ENCODE assay signal across 1 cellular context in the genomic region with DNA sequence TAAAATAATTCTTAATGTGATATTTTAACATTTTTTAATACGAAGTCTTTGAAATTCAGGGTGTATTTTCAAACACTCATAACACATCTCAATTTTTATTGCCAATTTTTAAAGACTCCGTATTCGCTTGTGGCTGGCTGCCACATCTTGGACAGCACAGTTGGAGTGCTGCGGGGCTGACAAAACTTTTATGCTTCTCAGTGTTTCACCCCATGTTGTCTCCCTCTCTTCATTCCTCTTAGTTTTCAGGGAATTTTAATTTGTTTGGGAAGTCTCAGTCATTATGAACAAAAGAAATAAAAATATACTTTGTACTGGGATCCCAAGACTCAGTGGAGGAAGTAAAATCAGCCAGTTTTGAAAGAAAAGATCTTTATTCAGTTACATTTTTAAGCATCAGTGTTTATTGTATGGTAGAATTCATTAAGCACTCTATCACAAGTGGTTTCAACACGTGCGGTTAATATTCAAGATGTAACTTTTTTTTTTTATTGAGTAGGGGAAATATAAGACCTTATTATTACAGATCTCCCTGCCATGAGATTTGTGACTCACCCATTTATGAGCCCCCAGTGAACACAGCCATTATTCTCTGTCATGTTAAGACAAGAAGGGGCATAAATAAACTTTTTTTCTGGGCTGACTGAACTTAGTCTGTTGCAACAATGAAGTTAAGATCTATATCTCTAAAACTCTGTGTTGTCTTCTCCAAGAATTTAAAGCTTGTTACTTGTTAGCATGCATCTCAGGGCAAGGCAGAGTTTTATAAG.
TF ChIP-seq lines count a peak whose summit lies in the region.

No MANE protein-coding gene starts in this region.

TF ChIP-seq in SK-N-SH treated with all-trans-retinoic acid at 6 μM for 48 hours, 23 proteins besides CTCF, POLR2A, EP300 and RAD21 (continued from another document):
- TF ChIP-seq, protein P1, sequence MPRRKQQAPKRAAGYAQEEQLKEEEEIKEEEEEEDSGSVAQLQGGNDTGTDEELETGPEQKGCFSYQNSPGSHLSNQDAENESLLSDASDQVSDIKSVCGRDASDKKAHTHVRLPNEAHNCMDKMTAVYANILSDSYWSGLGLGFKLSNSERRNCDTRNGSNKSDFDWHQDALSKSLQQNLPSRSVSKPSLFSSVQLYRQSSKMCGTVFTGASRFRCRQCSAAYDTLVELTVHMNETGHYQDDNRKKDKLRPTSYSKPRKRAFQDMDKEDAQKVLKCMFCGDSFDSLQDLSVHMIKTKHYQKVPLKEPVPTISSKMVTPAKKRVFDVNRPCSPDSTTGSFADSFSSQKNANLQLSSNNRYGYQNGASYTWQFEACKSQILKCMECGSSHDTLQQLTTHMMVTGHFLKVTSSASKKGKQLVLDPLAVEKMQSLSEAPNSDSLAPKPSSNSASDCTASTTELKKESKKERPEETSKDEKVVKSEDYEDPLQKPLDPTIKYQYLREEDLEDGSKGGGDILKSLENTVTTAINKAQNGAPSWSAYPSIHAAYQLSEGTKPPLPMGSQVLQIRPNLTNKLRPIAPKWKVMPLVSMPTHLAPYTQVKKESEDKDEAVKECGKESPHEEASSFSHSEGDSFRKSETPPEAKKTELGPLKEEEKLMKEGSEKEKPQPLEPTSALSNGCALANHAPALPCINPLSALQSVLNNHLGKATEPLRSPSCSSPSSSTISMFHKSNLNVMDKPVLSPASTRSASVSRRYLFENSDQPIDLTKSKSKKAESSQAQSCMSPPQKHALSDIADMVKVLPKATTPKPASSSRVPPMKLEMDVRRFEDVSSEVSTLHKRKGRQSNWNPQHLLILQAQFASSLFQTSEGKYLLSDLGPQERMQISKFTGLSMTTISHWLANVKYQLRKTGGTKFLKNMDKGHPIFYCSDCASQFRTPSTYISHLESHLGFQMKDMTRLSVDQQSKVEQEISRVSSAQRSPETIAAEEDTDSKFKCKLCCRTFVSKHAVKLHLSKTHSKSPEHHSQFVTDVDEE (CRISPR knock-in tag; IDR thresholded peaks at IDR 0.05), result no peak
- TF ChIP-seq GLIS3 (CRISPR knock-in tag; IDR thresholded peaks at IDR 0.05) (no peak), ISL1 (CRISPR knock-in tag; IDR thresholded peaks at IDR 0.05) (peak; percentile 83), ZFP3 (CRISPR knock-in tag; IDR thresholded peaks at IDR 0.05) (no peak), RARB (CRISPR knock-in tag; IDR thresholded peaks at IDR 0.05) (no peak), ZNF565 (CRISPR knock-in tag; conservative IDR thresholded peaks at IDR 0.05; ENCODE audit: low read depth) (no peak), POU6F1 (CRISPR knock-in tag; IDR thresholded peaks at IDR 0.05; ENCODE audit: borderline replicate concordance, low read depth) (no peak), TCF4 (CRISPR knock-in tag; IDR thresholded peaks at IDR 0.05; ENCODE audit: borderline replicate concordance) (no peak), CSDC2 (CRISPR knock-in tag; IDR thresholded peaks at IDR 0.05) (no peak), SNAI2 (CRISPR knock-in tag; IDR thresholded peaks at IDR 0.05) (no peak), CSRNP3 (CRISPR knock-in tag; IDR thresholded peaks at IDR 0.05) (no peak), ARNTL (CRISPR knock-in tag; IDR thresholded peaks at IDR 0.05; ENCODE audit: borderline replicate concordance, low read depth) (no peak), ZC3H10 (CRISPR knock-in tag; IDR thresholded peaks at IDR 0.05) (peak; percentile 67), BACH2 (CRISPR knock-in tag; IDR thresholded peaks at IDR 0.05; ENCODE audit: borderline replicate concordance) (no peak)
- TF ChIP-seq, protein P2, sequence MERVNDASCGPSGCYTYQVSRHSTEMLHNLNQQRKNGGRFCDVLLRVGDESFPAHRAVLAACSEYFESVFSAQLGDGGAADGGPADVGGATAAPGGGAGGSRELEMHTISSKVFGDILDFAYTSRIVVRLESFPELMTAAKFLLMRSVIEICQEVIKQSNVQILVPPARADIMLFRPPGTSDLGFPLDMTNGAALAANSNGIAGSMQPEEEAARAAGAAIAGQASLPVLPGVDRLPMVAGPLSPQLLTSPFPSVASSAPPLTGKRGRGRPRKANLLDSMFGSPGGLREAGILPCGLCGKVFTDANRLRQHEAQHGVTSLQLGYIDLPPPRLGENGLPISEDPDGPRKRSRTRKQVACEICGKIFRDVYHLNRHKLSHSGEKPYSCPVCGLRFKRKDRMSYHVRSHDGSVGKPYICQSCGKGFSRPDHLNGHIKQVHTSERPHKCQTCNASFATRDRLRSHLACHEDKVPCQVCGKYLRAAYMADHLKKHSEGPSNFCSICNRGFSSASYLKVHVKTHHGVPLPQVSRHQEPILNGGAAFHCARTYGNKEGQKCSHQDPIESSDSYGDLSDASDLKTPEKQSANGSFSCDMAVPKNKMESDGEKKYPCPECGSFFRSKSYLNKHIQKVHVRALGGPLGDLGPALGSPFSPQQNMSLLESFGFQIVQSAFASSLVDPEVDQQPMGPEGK (CRISPR knock-in tag; IDR thresholded peaks at IDR 0.05; ENCODE audit: borderline replicate concordance), result peak; percentile 86; the same call in 1 of the 2 replicates
